Comparison of ENCODE assay signal across 9 cellular contexts in the genomic region with DNA sequence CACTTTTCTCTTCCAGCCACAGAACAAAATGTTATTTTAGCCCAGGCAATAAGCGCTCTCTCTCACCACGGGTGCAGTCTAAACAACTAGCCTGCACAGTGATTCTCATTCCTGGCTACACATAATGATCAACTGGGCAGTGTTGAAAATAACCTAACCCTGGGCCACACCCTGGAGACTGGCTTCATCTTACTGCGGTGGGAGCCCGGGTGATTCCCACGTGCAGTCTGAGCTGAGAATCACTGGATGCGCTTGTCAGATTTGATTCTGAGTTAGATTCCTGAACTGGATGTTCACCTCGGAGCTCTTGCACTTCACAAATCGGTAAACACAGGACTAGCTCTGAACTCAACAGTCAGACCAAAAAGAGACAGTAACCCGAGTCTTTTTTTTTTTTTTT. TPM values are rescaled to one million over a fixed set of nuclear protein-coding genes. Genes with fewer than 3 reads are reported as not detected.
DNase-seq lines count a peak whose midpoint lies in the region; TF ChIP-seq lines count a peak whose summit lies in the region.
"Had no signal": no experiment of that assay in that cellular context is flagged by ENCODE, and none has a peak within 500 bp of the region (broad histone marks: within the 10 kb centered on the region; RNA-seq: fewer than 3 reads in every experiment).

No MANE protein-coding gene starts in this region.

- DNase-seq in H9, result no peak
- peak; percentile 19 to 39 for DNase-seq in activated T-cell treated with anti-CD3 and anti-CD28 coated beads, Interleukin-2, amount 50 U/mL, for 48 hours
- peak; percentile 25 to 35 for DNase-seq in lung microvascular endothelial cell (ENCODE audit: low read depth in 2 of 2)
- DNase-seq in H7, result no peak
- DNase-seq in NCI-H187 (lab: John Stamatoyannopoulos, UW), result no peak
- no peak for DNase-seq in inferior parietal cortex (ENCODE audit: extremely low spot score)
- DNase-seq in UCSD-AML1 (lab: John Stamatoyannopoulos, UW; ENCODE audit: unreplicated experiment), result no peak
- DNase-seq: pancreas had no signal

- no peak overlapping the region for H3K18ac ChIP-seq in H9 (ENCODE audit: insufficient read length, low read depth, low read length)

- no peaks in the 10 kb centered on the region for H3K9me3 Mint-ChIP-seq in H9

- H3K9ac ChIP-seq in BLaER1 (peak overlapping the region; percentile 5; the same call in 1 of the 2 replicates), H9 (ENCODE audit: extremely low read depth, insufficient read length, low read length) (no peak overlapping the region)

- H3K4me1 Mint-ChIP-seq in H9, result peaks cover 36 to 40% of the 10 kb centered on the region in 2 experiments

- H3K4me2 ChIP-seq in BLaER1 (peak overlapping the region; percentile 77), H9 (ENCODE audit: insufficient read depth, insufficient read length, low read length) (no peak overlapping the region)

- H3K27ac ChIP-seq in BLaER1, result peak overlapping the region; percentile 77
- no peak overlapping the region for H3K27ac ChIP-seq in H9 (ENCODE audit: insufficient read length, low read depth, low read length)
- H3K27ac ChIP-seq: pancreas had no signal

- H3K23ac ChIP-seq in H9 (ENCODE audit: insufficient read length, low read depth, low read length), result no peak overlapping the region

- no peaks in the 10 kb centered on the region for H3K27me3 ChIP-seq in BLaER1
- H3K27me3 ChIP-seq in H9 (ENCODE audit: insufficient read depth, low read length), result no peaks in the 10 kb centered on the region
- H3K27me3 ChIP-seq in H7 (ENCODE audit: control insufficient read depth, insufficient read depth, low read length), result no peaks in the 10 kb centered on the region
- H3K27me3 ChIP-seq: pancreas had no signal

- peaks cover 49% of the 10 kb centered on the region for H4K20me1 ChIP-seq in BLaER1
- H4K20me1 ChIP-seq in H9 (ENCODE audit: control insufficient read depth, insufficient read depth, insufficient read length), result no peaks in the 10 kb centered on the region

- peaks cover 67% of the 10 kb centered on the region for H3K4me1 ChIP-seq in BLaER1
- peaks cover 9% of the 10 kb centered on the region; the same call in 1 of the 2 replicates for H3K4me1 ChIP-seq in H9 (ENCODE audit: insufficient read depth, low read length)

- no peak overlapping the region for H2BK20ac ChIP-seq in H9 (ENCODE audit: low read depth, low read length, poor library complexity, severe bottlenecking)

- no peak overlapping the region for H2AFZ ChIP-seq in H9 (ENCODE audit: low read length)

- no peaks in the 10 kb centered on the region for H3K23me2 ChIP-seq in H9 (ENCODE audit: insufficient read length, low read depth, low read length, poor library complexity, severe bottlenecking)

- TF ChIP-seq CTCF in H9 (conservative IDR thresholded peaks at IDR 0.05), result no peak

- no peaks in the 10 kb centered on the region for H3K27me3 Mint-ChIP-seq in H9 (ENCODE audit: low read depth)

- H3K36me3 ChIP-seq in BLaER1 (peaks cover 77% of the 10 kb centered on the region), H7 (replicated peaks; ENCODE audit: control insufficient read depth, insufficient read depth, low read length) (no peaks in the 10 kb centered on the region)
- H3K36me3 ChIP-seq: pancreas had no signal

- no peak overlapping the region for H3K56ac ChIP-seq in H9 (ENCODE audit: insufficient read length, low read depth, low read length)

- H3K14ac ChIP-seq in H9 (ENCODE audit: insufficient read depth, low read length), result no peak overlapping the region

- H3K27ac Mint-ChIP-seq in H9, result peak overlapping the region in 2 of 3 experiments; percentile 4 to 78; a peak in 4 of 7 replicates

- no peak overlapping the region for H2BK15ac ChIP-seq in H9 (ENCODE audit: low read depth, low read length)

- no peak overlapping the region for H2AK5ac ChIP-seq in H9 (ENCODE audit: insufficient read length, low read length)

- H3K79me1 ChIP-seq in H9 (ENCODE audit: insufficient read depth, low read depth, low read length, poor library complexity, severe bottlenecking), result peaks cover 8% of the 10 kb centered on the region

- H3K79me2 ChIP-seq in H9 (ENCODE audit: insufficient read depth, low read length), result no peaks in the 10 kb centered on the region; the same call in 1 of the 2 replicates

- H4K8ac ChIP-seq in H9 (replicated peaks; ENCODE audit: insufficient read length, low read depth, low read length), result no peak overlapping the region

- peaks cover 38% of the 10 kb centered on the region for H3K9me3 ChIP-seq in BLaER1
- no peaks in the 10 kb centered on the region for H3K9me3 ChIP-seq in H9 (ENCODE audit: control insufficient read depth, low read depth, low read length)
- H3K9me3 ChIP-seq: pancreas had no signal

- no peak overlapping the region for H2BK12ac ChIP-seq in H9 (ENCODE audit: insufficient read length, low read depth, low read length)

- H2BK5ac ChIP-seq in H9 (ENCODE audit: insufficient read length, low read length), result no peak overlapping the region

- no peak overlapping the region for H4K91ac ChIP-seq in H9 (ENCODE audit: insufficient read length, low read depth, low read length)

- H3K4me3 ChIP-seq in BLaER1, result 0 out of 2 replicates have a peak overlapping the region, but pooled peaks have one; percentile 32
- H3K4me3 ChIP-seq in H7 (ENCODE audit: insufficient read depth, low read depth, low read length), result no peak overlapping the region
- H3K4me3 ChIP-seq: pancreas had no signal

- no peak overlapping the region for H3T11ph ChIP-seq in H9 (ENCODE audit: low read length)

- peak overlapping the region in 1 of 2 experiments; percentile 11; a peak in 1 of 5 replicates for H3K4me3 Mint-ChIP-seq in H9

- no peak overlapping the region for H3K4ac ChIP-seq in H9 (ENCODE audit: low read depth, low read length)

- no peak overlapping the region for H2BK120ac ChIP-seq in H9 (ENCODE audit: low read depth, low read length, poor library complexity, severe bottlenecking)

- H4K5ac ChIP-seq in H9 (ENCODE audit: insufficient read length, low read depth, low read length), result no peak overlapping the region

- H3K36me3 Mint-ChIP-seq in H9 (ENCODE audit: insufficient read depth in 1 of 3, low read depth in 3 of 3), result peaks cover 0 to 4% (median under 1%) of the 10 kb centered on the region in 3 experiments; a peak in 3 of 7 replicates

- WGBS in H9 (ENCODE audit: extremely low coverage, insufficient read length, low lambda C conversion rate), result no CpG with 5 or more reads among the region's 9 CpGs

RNA-seq across cellular contexts. Expression of a gene that starts 14.9 kb away (rescaled TPM):
- total RNA-seq in H9 (2021) (32.2 and 32.8 TPM in 2 replicates), lung microvascular endothelial cell (30.3 and 30.8 TPM in 2 replicates)
- total RNA-seq in H7 (2014; rRNA removed; shearing (Covaris generic)), result 27.1 and 30.9 TPM in 2 replicates

RNA-seq across cellular contexts. Expression of a gene that starts 58.8 kb away (rescaled TPM):
- total RNA-seq in H9 (2021) (not detected in 2 replicates), lung microvascular endothelial cell (11.1 and 16.1 TPM in 2 replicates)
- 1.1 and 1.7 TPM in 2 replicates for total RNA-seq in H7 (2014; rRNA removed; shearing (Covaris generic))

Comparison
In these comparisons a context has a peak if more than half of its experiments do, and no peak if none do; other contexts are left out.
1. DNase-seq: peak in activated T-cell treated with anti-CD3 and anti-CD28 coated beads, Interleukin-2, amount 50 U/mL, for 48 hours (2 of 2) and lung microvascular endothelial cell (2 of 2); none in H9 (single experiment), H7 (single experiment), NCI-H187 (0 of 2), inferior parietal cortex (single experiment) and UCSD-AML1 (single experiment).